8 cellular contexts compared by ENCODE assay signal in genomic region chr9:105064248-105065118, GRCh38.
DNase-seq lines count a peak whose midpoint lies in the region; ATAC-seq, FAIRE-seq and TF ChIP-seq lines count a peak whose summit lies in the region.

No MANE protein-coding gene starts in this region.

- DNase-seq in G401 (ENCODE audit: low spot score) (peak; percentile 37), LNCaP clone FGC (ENCODE audit: low read depth) (peak; percentile 78), Peyer's patch (peak; percentile 48 to 89 (median 86)), H1 (ENCODE audit: low read depth in 1 of 2, low spot score in 2 of 2) (no peak), medulla oblongata (ENCODE audit: extremely low spot score) (peak; percentile 94), tibial artery (peak; percentile 95 to 97)
- DNase-seq in stimulated activated naive CD8-positive, alpha-beta T cell treated with anti-CD3 and anti-CD28 coated beads, Interleukin-15, Interleukin-2, amounts not matched to agents 100 U/mL and 50 U/mL, for 24 hours: no peak
- DNase-seq in activated CD4-positive, CD25-positive, alpha-beta regulatory T cell treated with anti-CD3 and anti-CD28 coated beads, Interleukin-2, amount 50 U/mL, for 72 hours: no peak

- TF ChIP-seq CTCF in LNCaP clone FGC (IDR thresholded peaks at IDR 0.05; ENCODE audit: control insufficient read depth, extremely low read depth, insufficient read depth): no peak
- TF ChIP-seq CTCF in Peyer's patch (IDR thresholded peaks at IDR 0.05): peak in 1 of 6 experiments; percentile 13
- no peak for TF ChIP-seq CTCF in H1 (IDR thresholded peaks at IDR 0.05; ENCODE audit: control extremely low read depth in 1 of 3, insufficient read depth in 1 of 3, low read depth in 1 of 3, low read length in 3 of 3)
- no peak for TF ChIP-seq CTCF in tibial artery (IDR thresholded peaks at IDR 0.05)

- intact Hi-C loops in tibial artery (cut with DNase I; ENCODE audit: low total_unique reads): loop anchor here (2.0 to 10.0 kb wide), 2 partner anchors 72 to 130 kb away; no protein-coding TSS in a partner anchor

- in situ Hi-C loops in G401 (cut with HindIII; ENCODE audit: low sequenced_read_pairs): no loop called here

- H2BK120ac ChIP-seq in H1 (replicated peaks; ENCODE audit: low read depth, low read length): no peak overlapping the region

- H4K5ac ChIP-seq in H1 (ENCODE audit: insufficient read length, low read depth, low read length): no peak overlapping the region

- H3K4me3 ChIP-seq in LNCaP clone FGC (ENCODE audit: low read depth, low read length) (no peak overlapping the region), Peyer's patch (no peak overlapping the region), H1 (ENCODE audit: extremely low read depth in 1 of 4, insufficient read depth in 2 of 4, low read depth in 3 of 4, low read length in 4 of 4) (no peak overlapping the region), tibial artery (no peak overlapping the region)

- no peaks in the 10 kb centered on the region for H3K79me2 ChIP-seq in H1 (ENCODE audit: control insufficient read depth in 1 of 2, insufficient read depth in 2 of 2, low read length in 2 of 2)

- TF ChIP-seq RAD21 in H1 (IDR thresholded peaks at IDR 0.05 in 1 of 2, conservative IDR thresholded peaks at IDR 0.05 in 1 of 2; ENCODE audit: low read depth in 2 of 2, low read length in 2 of 2): no peak

- H2AK5ac ChIP-seq in H1 (ENCODE audit: low read depth, low read length): 0 out of 2 replicates have a peak overlapping the region, but pooled peaks have one; percentile 68

- H4K8ac ChIP-seq in H1 (ENCODE audit: extremely low read depth, insufficient read depth, low read length): no peak overlapping the region; the same call in 1 of the 2 replicates

- TF ChIP-seq POLR2A in Peyer's patch (IDR thresholded peaks at IDR 0.05) (no peak), H1 (IDR thresholded peaks at IDR 0.05; ENCODE audit: control extremely low read depth in 1 of 2, low read depth in 2 of 2, low read length in 2 of 2) (no peak)

- CTCF ChIA-PET in H1 (lab: Charles Lee; ENCODE audit: partially characterized antibody): interaction anchor here (0.6 to 1.7 kb wide), 6 partner anchors 9 to 351 kb away, joined by 3 to 5 read pairs (median 4); no protein-coding TSS in a partner anchor

- H3K36me3 ChIP-seq in Peyer's patch (no peaks in the 10 kb centered on the region), H1 (ENCODE audit: control insufficient read depth in 2 of 4, insufficient read depth in 4 of 4, low read length in 3 of 4) (no peaks in the 10 kb centered on the region), tibial artery (no peaks in the 10 kb centered on the region)

- H3K14ac ChIP-seq in H1 (ENCODE audit: insufficient read length): no peak overlapping the region

- no peak overlapping the region for H3K4ac ChIP-seq in H1 (replicated peaks; ENCODE audit: insufficient read length, low read depth, low read length)

- H4K20me1 ChIP-seq in H1 (replicated peaks in 1 of 2; ENCODE audit: control insufficient read depth in 1 of 2, insufficient read depth in 2 of 2, low read length in 2 of 2): no peaks in the 10 kb centered on the region

- no peak overlapping the region for H3K9ac ChIP-seq in H1 (replicated peaks in 1 of 4; ENCODE audit: extremely low read depth in 1 of 4, low read depth in 3 of 4, low read length in 3 of 4)

- peak overlapping the region; percentile 44; the same call in 1 of the 2 replicates for H3K18ac ChIP-seq in H1 (ENCODE audit: extremely low read depth, low read length)

- peak overlapping the region; percentile 32 to 81 (median 54) for H3K27ac ChIP-seq in Peyer's patch
- H3K27ac ChIP-seq in H1 (ENCODE audit: low read depth, low read length): no peak overlapping the region; the same call in 1 of the 2 replicates
- peak overlapping the region; percentile 86 to 92 for H3K27ac ChIP-seq in tibial artery

- H2BK5ac ChIP-seq in H1 (ENCODE audit: low read depth, low read length): no peak overlapping the region

- no peaks in the 10 kb centered on the region for H3K23me2 ChIP-seq in H1 (ENCODE audit: low read depth, low read length)

- 91% methylated on average over 10 of the region's 12 CpGs; no CpG with 5 or more reads in 1 of the 2 experiments for WGBS in H1 (ENCODE audit: extremely low coverage in 1 of 2, insufficient coverage in 1 of 2, insufficient read length in 1 of 2, insufficient replicate concordance in 2 of 2, low coverage in 1 of 2, low lambda C conversion rate in 2 of 2, missing lambda C conversion rate in 1 of 2), 2 experiments

- no peak overlapping the region for H4K91ac ChIP-seq in H1 (replicated peaks; ENCODE audit: insufficient read length, low read length)

- peak overlapping the region; percentile 69; the same call in 1 of the 2 replicates for H2BK12ac ChIP-seq in H1 (ENCODE audit: low read depth, low read length)

- H3K9me3 ChIP-seq in Peyer's patch (no peaks in the 10 kb centered on the region), H1 (ENCODE audit: insufficient read depth in 2 of 2, low read depth in 1 of 2, low read length in 1 of 2) (no peaks in the 10 kb centered on the region), tibial artery (peaks cover 0 to 4% (median 0%) of the 10 kb centered on the region in 3 donors)

- H3K27me3 ChIP-seq in Peyer's patch (no peaks in the 10 kb centered on the region), H1 (replicated peaks in 1 of 4; ENCODE audit: control insufficient read depth in 3 of 4, extremely low read depth in 1 of 4, insufficient read depth in 3 of 4, low read length in 3 of 4) (no peaks in the 10 kb centered on the region), tibial artery (no peaks in the 10 kb centered on the region)

- no peak overlapping the region for H3K23ac ChIP-seq in H1 (ENCODE audit: insufficient read length)

- H3K79me1 ChIP-seq in H1 (ENCODE audit: low read depth, low read length): no peaks in the 10 kb centered on the region

- H2BK20ac ChIP-seq in H1 (ENCODE audit: low read length): 0 out of 2 replicates have a peak overlapping the region, but pooled peaks have one; percentile 18

- no peak for ATAC-seq in stimulated activated naive CD8-positive, alpha-beta T cell treated with anti-CD3 and anti-CD28 coated beads, Interleukin-15, Interleukin-2, amounts not matched to agents 100 U/mL and 50 U/mL, for 24 hours

- no peak overlapping the region for H3K4me2 ChIP-seq in H1 (ENCODE audit: insufficient read depth in 1 of 2, low read depth in 2 of 2, low read length in 2 of 2)

- no peak for FAIRE-seq in H1 (lab: Jason Lieb, UNC)

- H3K4me1 ChIP-seq in Peyer's patch (peaks cover 0 to 22% (median 9%) of the 10 kb centered on the region in 4 donors), H1 (replicated peaks in 1 of 4; ENCODE audit: control insufficient read depth in 3 of 4, insufficient read depth in 4 of 4, low read length in 3 of 4) (peaks cover 0 to 7% (median 5%) of the 10 kb centered on the region in 4 experiments; a peak in 4 of 7 replicates), tibial artery (peaks cover 7 to 33% (median 19%) of the 10 kb centered on the region in 4 donors)

- peak overlapping the region; percentile 46; the same call in 1 of the 2 replicates for H2AFZ ChIP-seq in H1 (ENCODE audit: low read length)

- no peak overlapping the region for H3K56ac ChIP-seq in H1 (replicated peaks; ENCODE audit: insufficient read length, low read depth, low read length)

- TF ChIP-seq EP300 in H1 (IDR thresholded peaks at IDR 0.05; ENCODE audit: borderline replicate concordance in 1 of 2, low read depth in 2 of 2, low read length in 2 of 2): no peak

- POLR2A ChIA-PET in H1 (lab: Charles Lee; ENCODE audit: partially characterized antibody): no interaction called here

- H2BK15ac ChIP-seq in H1 (ENCODE audit: low read length): 0 out of 2 replicates have a peak overlapping the region, but pooled peaks have one; percentile 67

TF ChIP-seq in H1, 55 proteins besides CTCF, POLR2A, EP300 and RAD21 (continues in another document):
- no peak for TF ChIP-seq KDM4A (IDR thresholded peaks at IDR 0.05; ENCODE audit: low read depth, low read length, severe bottlenecking)
- TF ChIP-seq MAX (IDR thresholded peaks at IDR 0.05): no peak
- TF ChIP-seq SIX5 (IDR thresholded peaks at IDR 0.05; ENCODE audit: low read depth, low read length): no peak
- TF ChIP-seq BACH1 (IDR thresholded peaks at IDR 0.05; ENCODE audit: low read length): no peak
- TF ChIP-seq YY1 (IDR thresholded peaks at IDR 0.05; ENCODE audit: low read depth, low read length): no peak
- no peak for TF ChIP-seq USF2 (IDR thresholded peaks at IDR 0.05; ENCODE audit: low read length)
- no peak for TF ChIP-seq SRF (IDR thresholded peaks at IDR 0.05; ENCODE audit: low read depth, low read length)

Comparison
In these comparisons a context has a peak if more than half of its experiments do, and no peak if none do; other contexts are left out.
1. DNase-seq: peak in G401 (single experiment), LNCaP clone FGC (single experiment), Peyer's patch (3 of 3), medulla oblongata (single experiment) and tibial artery (2 of 2); none in H1 (0 of 2), stimulated activated naive CD8-positive, alpha-beta T cell treated with anti-CD3 and anti-CD28 coated beads, Interleukin-15, Interleukin-2, amounts not matched to agents 100 U/mL and 50 U/mL, for 24 hours (single experiment) and activated CD4-positive, CD25-positive, alpha-beta regulatory T cell treated with anti-CD3 and anti-CD28 coated beads, Interleukin-2, amount 50 U/mL, for 72 hours (single experiment).